In genomic region chr18:3248062-3248669, GRCh38 we compare ENCODE assay signal across 1 cellular context.
TF ChIP-seq lines count a peak whose summit lies in the region.

No MANE protein-coding gene starts in this region.

TF ChIP-seq in H1, 55 proteins besides CTCF, POLR2A, EP300 and RAD21:
- TF ChIP-seq SP2 (IDR thresholded peaks at IDR 0.05; ENCODE audit: low read length) (no peak), KDM1A (IDR thresholded peaks at IDR 0.05; ENCODE audit: borderline replicate concordance, low read length) (no peak), EZH2 (IDR thresholded peaks at IDR 0.05; ENCODE audit: low read depth, low read length, severe bottlenecking) (no peak), SIX5 (IDR thresholded peaks at IDR 0.05; ENCODE audit: low read depth, low read length) (no peak), CBX8 (IDR thresholded peaks at IDR 0.05; ENCODE audit: borderline replicate concordance, low read depth, low read length) (no peak), TCF12 (IDR thresholded peaks at IDR 0.05; ENCODE audit: low read depth, low read length) (no peak), RFX5 (IDR thresholded peaks at IDR 0.05; ENCODE audit: borderline replicate concordance, low read depth, low read length) (no peak), GTF2F1 (IDR thresholded peaks at IDR 0.05; ENCODE audit: borderline replicate concordance, low read depth, low read length) (no peak), SAP30 (IDR thresholded peaks at IDR 0.05; ENCODE audit: insufficient read depth, insufficient replicate concordance, low read length) (peak; percentile 74), ASH2L (IDR thresholded peaks at IDR 0.05; ENCODE audit: low read length) (peak; percentile 57), CHD2 (IDR thresholded peaks at IDR 0.05; ENCODE audit: low read length) (no peak), BCL11A (IDR thresholded peaks at IDR 0.05; ENCODE audit: low read depth in 2 of 2, low read length in 2 of 2) (no peak), NRF1 (IDR thresholded peaks at IDR 0.05; ENCODE audit: low read depth, low read length) (no peak), CTBP2 (IDR thresholded peaks at IDR 0.05; ENCODE audit: borderline replicate concordance, insufficient read depth, insufficient read length, low read length) (no peak), HDAC2 (IDR thresholded peaks at IDR 0.05; ENCODE audit: borderline replicate concordance in 1 of 2, low read depth in 2 of 2, low read length in 2 of 2) (0 out of 4 replicates have a peak, but pooled peaks of 1 of the 2 experiments have one; percentile 9)
- TF ChIP-seq, protein P1, sequence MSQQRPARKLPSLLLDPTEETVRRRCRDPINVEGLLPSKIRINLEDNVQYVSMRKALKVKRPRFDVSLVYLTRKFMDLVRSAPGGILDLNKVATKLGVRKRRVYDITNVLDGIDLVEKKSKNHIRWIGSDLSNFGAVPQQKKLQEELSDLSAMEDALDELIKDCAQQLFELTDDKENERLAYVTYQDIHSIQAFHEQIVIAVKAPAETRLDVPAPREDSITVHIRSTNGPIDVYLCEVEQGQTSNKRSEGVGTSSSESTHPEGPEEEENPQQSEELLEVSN (IDR thresholded peaks at IDR 0.05), result no peak
